ENCODE assay signal across 1 cellular context in genomic region chr6:35727935-35728662, GRCh38.
TF ChIP-seq lines count a peak whose summit lies in the region.

No MANE protein-coding gene starts in this region.

TF ChIP-seq in HepG2, 621 proteins besides CTCF, POLR2A, EP300 and RAD21 (continued from another document and continues in another):
- TF ChIP-seq ZNF407 (CRISPR knock-in tag; IDR thresholded peaks at IDR 0.05; ENCODE audit: not compliant biosample characterization) (no peak), MLLT10 (CRISPR knock-in tag; IDR thresholded peaks at IDR 0.05) (no peak), ARID4A (CRISPR knock-in tag; IDR thresholded peaks at IDR 0.05; ENCODE audit: borderline replicate concordance) (peak; percentile 67), ZNF556 (CRISPR knock-in tag; IDR thresholded peaks at IDR 0.05; ENCODE audit: borderline replicate concordance) (no peak), ZNF362 (CRISPR knock-in tag; IDR thresholded peaks at IDR 0.05; ENCODE audit: borderline replicate concordance) (0 out of 2 replicates have a peak, but pooled peaks have one; percentile 3), ZC3H4 (CRISPR knock-in tag; IDR thresholded peaks at IDR 0.05; ENCODE audit: borderline replicate concordance) (no peak), DMAP1 (CRISPR knock-in tag; IDR thresholded peaks at IDR 0.05) (peak; percentile 89), FOXO1 (CRISPR knock-in tag; IDR thresholded peaks at IDR 0.05) (0 out of 2 replicates have a peak, but pooled peaks have one; percentile 35), U2AF2 (IDR thresholded peaks at IDR 0.05; ENCODE audit: low read depth, low read length) (no peak), KDM2A (CRISPR knock-in tag; IDR thresholded peaks at IDR 0.05; ENCODE audit: borderline replicate concordance, low read depth) (peak; percentile 81), GABPA (IDR thresholded peaks at IDR 0.05; ENCODE audit: low read depth, low read length) (no peak), GABPA (CRISPR knock-in tag; IDR thresholded peaks at IDR 0.05; ENCODE audit: low read depth) (no peak), PHF8 (CRISPR knock-in tag; IDR thresholded peaks at IDR 0.05) (peak; percentile 44; the same call in 1 of the 2 replicates), GTF3A (CRISPR knock-in tag; conservative IDR thresholded peaks at IDR 0.05) (no peak), ZFYVE20 (CRISPR knock-in tag; IDR thresholded peaks at IDR 0.05; ENCODE audit: borderline replicate concordance, low read depth) (0 out of 2 replicates have a peak, but pooled peaks have one; percentile 20), ZNF773 (CRISPR knock-in tag; IDR thresholded peaks at IDR 0.05; ENCODE audit: borderline replicate concordance) (0 out of 2 replicates have a peak, but pooled peaks have one; percentile 36), E2F2 (CRISPR knock-in tag; IDR thresholded peaks at IDR 0.05; ENCODE audit: borderline replicate concordance) (peak; percentile 67; the same call in 1 of the 2 replicates), ADNP (CRISPR knock-in tag; IDR thresholded peaks at IDR 0.05) (no peak), ZNF460 (CRISPR knock-in tag; IDR thresholded peaks at IDR 0.05; ENCODE audit: borderline replicate concordance) (no peak), ZNF468 (CRISPR knock-in tag; IDR thresholded peaks at IDR 0.05) (no peak), IRF9 (CRISPR knock-in tag; IDR thresholded peaks at IDR 0.05; ENCODE audit: borderline replicate concordance) (peak; percentile 85; the same call in 1 of the 2 replicates), ZMYM2 (CRISPR knock-in tag; IDR thresholded peaks at IDR 0.05) (0 out of 2 replicates have a peak, but pooled peaks have one; percentile 53), NFATC3 (CRISPR knock-in tag; IDR thresholded peaks at IDR 0.05) (no peak), ZNF33B (CRISPR knock-in tag; IDR thresholded peaks at IDR 0.05) (no peak), ATAD3A (CRISPR knock-in tag; IDR thresholded peaks at IDR 0.05) (no peak), SRSF4 (IDR thresholded peaks at IDR 0.05; ENCODE audit: low read depth, low read length, poor library complexity, severe bottlenecking) (no peak), FUBP1 (CRISPR knock-in tag; IDR thresholded peaks at IDR 0.05; ENCODE audit: borderline replicate concordance) (no peak), NKX3-1 (CRISPR knock-in tag; IDR thresholded peaks at IDR 0.05) (peak; percentile 79; the same call in 1 of the 2 replicates), ZNF512B (CRISPR knock-in tag; IDR thresholded peaks at IDR 0.05; ENCODE audit: borderline replicate concordance) (no peak), BORCS8-MEF2B (CRISPR knock-in tag; IDR thresholded peaks at IDR 0.05) (no peak; the same call in none of the 2 replicates), ZKSCAN5 (CRISPR knock-in tag; IDR thresholded peaks at IDR 0.05) (no peak), HES4 (CRISPR knock-in tag; IDR thresholded peaks at IDR 0.05; ENCODE audit: borderline replicate concordance) (no peak), ZNF253 (CRISPR knock-in tag; IDR thresholded peaks at IDR 0.05; ENCODE audit: borderline replicate concordance) (no peak), ATRX (CRISPR knock-in tag; IDR thresholded peaks at IDR 0.05; ENCODE audit: borderline replicate concordance) (no peak), E2F1 (CRISPR knock-in tag; IDR thresholded peaks at IDR 0.05) (peak; percentile 32; the same call in 1 of the 2 replicates), ZFAT (CRISPR knock-in tag; conservative IDR thresholded peaks at IDR 0.05) (no peak), STAT5B (CRISPR knock-in tag; IDR thresholded peaks at IDR 0.05) (no peak), CHD4 (IDR thresholded peaks at IDR 0.05; ENCODE audit: borderline replicate concordance, low read length) (no peak), ZNF441 (CRISPR knock-in tag; IDR thresholded peaks at IDR 0.05; ENCODE audit: borderline replicate concordance) (no peak)
